In genomic region chr17:11997147-11997971, GRCh38 we compare ENCODE assay signal across 8 cellular contexts. TPM values are rescaled to one million over a fixed set of nuclear protein-coding genes. Genes with fewer than 3 reads are reported as not detected.
DNase-seq lines count a peak whose midpoint lies in the region; ATAC-seq and TF ChIP-seq lines count a peak whose summit lies in the region.

Gene ZNF18, minus strand, starts transcription at chr17:11997475. Its CDS starts 4,646 bp downstream, at chr17:11992829.

- H3K27ac Mint-ChIP-seq in activated naive CD8-positive, alpha-beta T cell treated with anti-CD3 and anti-CD28 coated beads, Interleukin-2, amount 10 ng/mL, durations not matched to agents 7 days and 5 days = peak within 1 kb of the TSS; percentile 99

- H2BK120ac ChIP-seq in trophoblast cell (ENCODE audit: insufficient read depth, low read length, poor library complexity) = peak within 1 kb of the TSS; percentile 65

- peak; percentile 95 for ATAC-seq in HG02623 (IDR thresholded peaks at IDR 0.05; ENCODE audit: unreplicated experiment)
- peak; percentile 98 for ATAC-seq in activated naive CD8-positive, alpha-beta T cell treated with anti-CD3 and anti-CD28 coated beads, Interleukin-2, amount 10 ng/mL, durations not matched to agents 7 days and 5 days (ENCODE audit: low read depth)
- peak; percentile 100 for ATAC-seq in Right ventricle myocardium superior (ENCODE audit: poor library complexity)

- H3K4me1 ChIP-seq in trophoblast cell (ENCODE audit: control insufficient read depth in 1 of 2, insufficient read depth in 2 of 2, low read length in 2 of 2) = peaks cover 0 to 2% of the 10 kb centered on the region in 2 experiments
- peaks cover 0 to 14% (median 4%) of the 10 kb centered on the region in 4 donors for H3K4me1 ChIP-seq in tibial nerve

- peak within 1 kb of the TSS; percentile 92 for H3K18ac ChIP-seq in trophoblast cell (ENCODE audit: low read length)

- H4K8ac ChIP-seq in trophoblast cell (ENCODE audit: low read depth, low read length) = peak within 1 kb of the TSS; percentile 97

- peak within 1 kb of the TSS; percentile 92 for H4K12ac ChIP-seq in trophoblast cell (ENCODE audit: low read depth, low read length)

- no peaks in the 10 kb centered on the region for H3K9me3 ChIP-seq in trophoblast cell (ENCODE audit: insufficient read depth, low read depth, low read length)
- H3K9me3 ChIP-seq in tibial nerve = no peaks in the 10 kb centered on the region

- H3K23ac ChIP-seq in trophoblast cell (ENCODE audit: low read length) = no peak within 1 kb of the TSS

- H3K4me2 ChIP-seq in trophoblast cell (ENCODE audit: low read length) = peak within 1 kb of the TSS; percentile 92

- H3K27ac ChIP-seq in trophoblast cell (ENCODE audit: low read depth, low read length) = peak within 1 kb of the TSS; percentile 86
- peak within 1 kb of the TSS; percentile 55 to 93 (median 88) for H3K27ac ChIP-seq in tibial nerve

- peak within 1 kb of the TSS; percentile 91 for H3K14ac ChIP-seq in trophoblast cell (ENCODE audit: low read length)

- TF ChIP-seq POLR2A in GM10847 (IDR thresholded peaks at IDR 0.05; ENCODE audit: extremely low read depth, insufficient read length) (peak; percentile 95), tibial nerve (IDR thresholded peaks at IDR 0.05) (peak; percentile 96 to 99)

- H3K79me1 ChIP-seq in trophoblast cell (ENCODE audit: low read length) = peaks cover 7% of the 10 kb centered on the region

- H3K36me3 ChIP-seq in trophoblast cell (ENCODE audit: control insufficient read depth in 1 of 2, insufficient read depth in 2 of 2, low read length in 2 of 2) (peaks cover 0 to 3% of the 10 kb centered on the region in 2 experiments), tibial nerve (peaks cover 0 to 4% (median 0%) of the 10 kb centered on the region in 3 donors)

- peak in 2 of 5 experiments; percentile 54 to 56 for TF ChIP-seq CTCF in tibial nerve (IDR thresholded peaks at IDR 0.05)

- H3K79me2 ChIP-seq in trophoblast cell (ENCODE audit: control insufficient read depth, insufficient read depth, low read length, poor library complexity) = peaks cover 5% of the 10 kb centered on the region

- H3K9ac ChIP-seq in trophoblast cell (ENCODE audit: low read length) = peak within 1 kb of the TSS; percentile 74

- H2BK12ac ChIP-seq in trophoblast cell (ENCODE audit: low read length) = no peak within 1 kb of the TSS

- peak within 1 kb of the TSS; percentile 71 for H2BK5ac ChIP-seq in trophoblast cell (ENCODE audit: low read depth, low read length, poor library complexity)

- H3K36me3 Mint-ChIP-seq in activated naive CD8-positive, alpha-beta T cell treated with anti-CD3 and anti-CD28 coated beads, Interleukin-2, amount 10 ng/mL, durations not matched to agents 7 days and 5 days = peaks cover 17% of the 10 kb centered on the region

- H3K4me3 ChIP-seq in trophoblast cell (ENCODE audit: low read depth, low read length) = peak within 1 kb of the TSS; percentile 94
- peak within 1 kb of the TSS; percentile 62 to 97 (median 76) for H3K4me3 ChIP-seq in tibial nerve

- WGBS in trophoblast cell (ENCODE audit: extremely low coverage, insufficient coverage, insufficient read length) = no CpG with 5 or more reads among the region's 74 CpGs
- WGBS in tibial nerve, 2 donors = 2 to 3% methylated on average over 20 to 27 of the region's 74 CpGs

- H3K27me3 ChIP-seq in trophoblast cell (ENCODE audit: insufficient read depth, low read length) = no peaks in the 10 kb centered on the region
- H3K27me3 ChIP-seq in tibial nerve = no peaks in the 10 kb centered on the region

- H3K4ac ChIP-seq in trophoblast cell (ENCODE audit: low read depth, low read length) = peak within 1 kb of the TSS; percentile 44

- H2AFZ ChIP-seq in trophoblast cell (ENCODE audit: insufficient read depth, low read length, poor library complexity) = peak within 1 kb of the TSS; percentile 95

- intact Hi-C loops in Right ventricle myocardium superior (cut with DNase I) = no loop called here

- DNase-seq in NCI-H1092 treated with DMSO at 0.1 percent for 48 hours (lab: John Stamatoyannopoulos, UW) (peak; percentile 84), SKM-1 treated with dmso at 0.1 percent for 144 hours (lab: John Stamatoyannopoulos, UW; ENCODE audit: unreplicated experiment) (peak; percentile 61), Right ventricle myocardium superior (peak; percentile 99), trophoblast cell (peak; percentile 97 to 98), tibial nerve (ENCODE audit: low spot score in 2 of 2) (peak; percentile 91)
- peak; percentile 96 for DNase-seq in activated naive CD8-positive, alpha-beta T cell treated with anti-CD3 and anti-CD28 coated beads, Interleukin-2, amount 10 ng/mL, durations not matched to agents 7 days and 5 days

- peak; percentile 34 to 98 for TF ChIP-seq EP300 in tibial nerve (IDR thresholded peaks at IDR 0.05)

- no peaks in the 10 kb centered on the region for H3K9me3 Mint-ChIP-seq in activated naive CD8-positive, alpha-beta T cell treated with anti-CD3 and anti-CD28 coated beads, Interleukin-2, amount 10 ng/mL, durations not matched to agents 7 days and 5 days

- H4K91ac ChIP-seq in trophoblast cell (ENCODE audit: low read depth, low read length) = peak within 1 kb of the TSS; percentile 89

- POLR2A ChIA-PET in activated naive CD8-positive, alpha-beta T cell treated with anti-CD3 and anti-CD28 coated beads, Interleukin-2, amount 10 ng/mL, durations not matched to agents 7 days and 5 days (lab: Charles Lee) = interaction anchor here (0.5 to 5.8 kb wide), 32 partner anchors 9 to 1297 kb away, joined by 3 to 179 read pairs (median 4); partner anchors contain the start of genes ELAC2 and MAP2K4

- H3K4me3 Mint-ChIP-seq in activated naive CD8-positive, alpha-beta T cell treated with anti-CD3 and anti-CD28 coated beads, Interleukin-2, amount 10 ng/mL, durations not matched to agents 7 days and 5 days = peak within 1 kb of the TSS; percentile 100

- peaks cover 18% of the 10 kb centered on the region for H3K4me1 Mint-ChIP-seq in activated naive CD8-positive, alpha-beta T cell treated with anti-CD3 and anti-CD28 coated beads, Interleukin-2, amount 10 ng/mL, durations not matched to agents 7 days and 5 days

- H3K27me3 Mint-ChIP-seq in activated naive CD8-positive, alpha-beta T cell treated with anti-CD3 and anti-CD28 coated beads, Interleukin-2, amount 10 ng/mL, durations not matched to agents 7 days and 5 days = peaks cover 4% of the 10 kb centered on the region

- no peak within 1 kb of the TSS for H2AK5ac ChIP-seq in trophoblast cell (ENCODE audit: low read length)

RNA-seq across cellular contexts. Expression of gene ZNF18, which starts in this region (rescaled TPM):
- total RNA-seq in activated naive CD8-positive, alpha-beta T cell treated with anti-CD3 and anti-CD28 coated beads, Interleukin-2, amount 10 ng/mL, durations not matched to agents 7 days and 5 days = 10 to 100 TPM; 16.3 to 18.1 TPM
- 4.0 TPM for total RNA-seq in Right ventricle myocardium superior
- polyA plus RNA-seq in trophoblast cell (2013) = 4.4 and 4.8 TPM in 2 replicates
- 10 to 100 TPM in 3 of 4 donors, 1 to 10 TPM in 1; 9.2 to 18.4 (median 12.9) TPM for total RNA-seq in tibial nerve

Comparison
In these comparisons a context has a peak if more than half of its experiments do, and no peak if none do; other contexts are left out.
1. Peak in every context shown above with its lines: DNase-seq, ATAC-seq, H3K4me3 ChIP-seq and H3K27ac ChIP-seq.